1 cellular context compared by ENCODE assay signal in genomic region chr5:151480859-151481258, GRCh38.
TF ChIP-seq lines count a peak whose summit lies in the region.

No MANE protein-coding gene starts in this region.

TF ChIP-seq in HepG2, 621 proteins besides CTCF, POLR2A, EP300 and RAD21 (continued from another document):
- TF ChIP-seq ZNF614 (CRISPR knock-in tag; IDR thresholded peaks at IDR 0.05; ENCODE audit: borderline replicate concordance): no peak
- TF ChIP-seq HMGXB3 (CRISPR knock-in tag; IDR thresholded peaks at IDR 0.05; ENCODE audit: borderline replicate concordance): no peak
- no peak for TF ChIP-seq EEA1 (CRISPR knock-in tag; IDR thresholded peaks at IDR 0.05; ENCODE audit: borderline replicate concordance)
- TF ChIP-seq GFI1 (CRISPR knock-in tag; IDR thresholded peaks at IDR 0.05; ENCODE audit: borderline replicate concordance): no peak
- no peak for TF ChIP-seq GATA4 (IDR thresholded peaks at IDR 0.05; ENCODE audit: borderline replicate concordance, low read depth)
- TF ChIP-seq ZNF841 (CRISPR knock-in tag; IDR thresholded peaks at IDR 0.05; ENCODE audit: borderline replicate concordance): no peak
- no peak for TF ChIP-seq ZNF235 (CRISPR knock-in tag; IDR thresholded peaks at IDR 0.05; ENCODE audit: borderline replicate concordance)
- TF ChIP-seq GABPB1 (CRISPR knock-in tag; IDR thresholded peaks at IDR 0.05): no peak
- TF ChIP-seq HNF4A (CRISPR knock-in tag; IDR thresholded peaks at IDR 0.05): no peak
- TF ChIP-seq MAZ (IDR thresholded peaks at IDR 0.05; ENCODE audit: borderline replicate concordance, low read depth, low read length): no peak
- no peak for TF ChIP-seq MAZ (CRISPR knock-in tag; IDR thresholded peaks at IDR 0.05; ENCODE audit: low read depth)
- no peak for TF ChIP-seq NR2C2 (CRISPR knock-in tag; IDR thresholded peaks at IDR 0.05; ENCODE audit: borderline replicate concordance)
- TF ChIP-seq, protein P1, sequence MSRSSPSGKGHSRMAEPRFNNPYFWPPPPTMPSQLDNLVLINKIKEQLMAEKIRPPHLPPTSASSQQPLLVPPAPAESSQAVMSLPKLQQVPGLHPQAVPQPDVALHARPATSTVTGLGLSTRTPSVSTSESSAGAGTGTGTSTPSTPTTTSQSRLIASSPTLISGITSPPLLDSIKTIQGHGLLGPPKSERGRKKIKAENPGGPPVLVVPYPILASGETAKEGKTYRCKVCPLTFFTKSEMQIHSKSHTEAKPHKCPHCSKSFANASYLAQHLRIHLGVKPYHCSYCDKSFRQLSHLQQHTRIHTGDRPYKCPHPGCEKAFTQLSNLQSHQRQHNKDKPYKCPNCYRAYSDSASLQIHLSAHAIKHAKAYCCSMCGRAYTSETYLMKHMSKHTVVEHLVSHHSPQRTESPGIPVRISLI (CRISPR knock-in tag; IDR thresholded peaks at IDR 0.05; ENCODE audit: borderline replicate concordance): no peak
- no peak for TF ChIP-seq SNAPC4 (CRISPR knock-in tag; IDR thresholded peaks at IDR 0.05)
TF ChIP-seq in HepG2: peak in this region for 0.
